20 cellular contexts compared by ENCODE assay signal in the genomic region with DNA sequence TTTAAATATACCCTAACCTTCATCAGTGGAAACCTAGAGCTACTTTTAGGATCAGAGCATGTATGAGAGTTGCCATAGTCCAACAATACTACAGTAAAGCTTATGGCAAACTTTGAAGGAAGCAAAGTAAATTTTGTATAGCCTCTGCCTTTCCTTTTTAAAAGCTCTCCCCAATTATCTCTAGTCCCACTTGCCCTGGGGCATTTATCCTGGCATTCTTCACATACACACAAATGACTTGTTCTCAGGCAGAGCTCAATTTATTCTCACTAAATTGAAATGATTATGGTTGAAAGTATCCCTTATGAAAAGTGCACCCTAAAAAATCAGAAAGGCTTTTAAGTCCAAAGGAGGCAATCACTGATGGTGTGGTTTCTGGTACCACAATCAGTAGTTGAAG.
DNase-seq lines count a peak whose midpoint lies in the region; ATAC-seq and TF ChIP-seq lines count a peak whose summit lies in the region.
"Had no signal": no experiment of that assay in that cellular context is flagged by ENCODE, and none has a peak within 500 bp of the region (broad histone marks: within the 10 kb centered on the region; RNA-seq: fewer than 3 reads in every experiment).

No MANE protein-coding gene starts in this region.

- no peak for TF ChIP-seq EP300 in esophagus muscularis mucosa (IDR thresholded peaks at IDR 0.05)

- H3K4me1 ChIP-seq in trophoblast cell (ENCODE audit: control insufficient read depth in 1 of 2, insufficient read depth in 2 of 2, low read length in 2 of 2), result peaks cover 3 to 5% of the 10 kb centered on the region in 2 experiments
- H3K4me1 ChIP-seq in esophagus muscularis mucosa, result no peaks in the 10 kb centered on the region
- H3K4me1 ChIP-seq in psoas muscle, result no peaks in the 10 kb centered on the region
- H3K4me1 ChIP-seq: A549, BLaER1 had no signal

- TF ChIP-seq CTCF in esophagus muscularis mucosa (IDR thresholded peaks at IDR 0.05) (no peak), psoas muscle (IDR thresholded peaks at IDR 0.05) (no peak)

- no peak overlapping the region for H2AFZ ChIP-seq in trophoblast cell (ENCODE audit: insufficient read depth, low read length, poor library complexity)
- H2AFZ ChIP-seq: GM23248 had no signal

- H3K27me3 ChIP-seq in trophoblast cell (ENCODE audit: insufficient read depth, low read length) (no peaks in the 10 kb centered on the region), esophagus muscularis mucosa (no peaks in the 10 kb centered on the region), MG63 (no peaks in the 10 kb centered on the region), psoas muscle (ENCODE audit: insufficient read depth in 3 of 3, low read length in 2 of 3) (no peaks in the 10 kb centered on the region)
- H3K27me3 ChIP-seq: BLaER1 had no signal

- H2BK120ac ChIP-seq in trophoblast cell (ENCODE audit: insufficient read depth, low read length, poor library complexity), result no peak overlapping the region

- intact Hi-C loops in esophagus muscularis mucosa (cut with DNase I) (no loop called here), psoas muscle (cut with DNase I) (no loop called here)

- no peaks in the 10 kb centered on the region for H3K79me2 ChIP-seq in trophoblast cell (ENCODE audit: control insufficient read depth, insufficient read depth, low read length, poor library complexity)

- H4K8ac ChIP-seq in trophoblast cell (ENCODE audit: low read depth, low read length), result no peak overlapping the region

- H3K9ac ChIP-seq in trophoblast cell (ENCODE audit: low read length), result no peak overlapping the region
- H3K9ac ChIP-seq: BLaER1, GM23248 had no signal

- DNase-seq in EL, result peak; percentile 12
- peak; percentile 26 for DNase-seq in M059J (ENCODE audit: low read depth)
- peak; percentile 14 for DNase-seq in foreskin melanocyte
- peak; percentile 43 to 67 for DNase-seq in trophoblast cell
- no peak for DNase-seq in esophagus muscularis mucosa (ENCODE audit: extremely low spot score)
- DNase-seq in MG63, result no peak
- DNase-seq in psoas muscle, result no peak
- DNase-seq: AML-193; CD4-positive, alpha-beta memory T cell; DMS153; DMS79; GM23248; H7; HFFc6 had no signal

- H3K4me3 ChIP-seq in trophoblast cell (ENCODE audit: low read depth, low read length) (no peak overlapping the region), esophagus muscularis mucosa (no peak overlapping the region), MG63 (no peak overlapping the region), psoas muscle (no peak overlapping the region)
- H3K4me3 ChIP-seq: A549, BLaER1, GM12878, GM23248 had no signal

- no peak overlapping the region for H2AK5ac ChIP-seq in trophoblast cell (ENCODE audit: low read length)

- peak overlapping the region; percentile 33 for H3K4me2 ChIP-seq in trophoblast cell (ENCODE audit: low read length)
- H3K4me2 ChIP-seq: A549, BLaER1 had no signal

- H3K9me3 ChIP-seq in trophoblast cell (ENCODE audit: insufficient read depth, low read depth, low read length) (no peaks in the 10 kb centered on the region), esophagus muscularis mucosa (no peaks in the 10 kb centered on the region), MG63 (no peaks in the 10 kb centered on the region), psoas muscle (no peaks in the 10 kb centered on the region)
- H3K9me3 ChIP-seq: A549, BLaER1 had no signal

- no peak overlapping the region for H4K91ac ChIP-seq in trophoblast cell (ENCODE audit: low read depth, low read length)

- H3K27ac ChIP-seq in trophoblast cell (ENCODE audit: low read depth, low read length) (peak overlapping the region; percentile 47), esophagus muscularis mucosa (replicated peaks in 1 of 4) (no peak overlapping the region), psoas muscle (no peak overlapping the region)
- H3K27ac ChIP-seq: 22Rv1, A549, BLaER1, GM23248 had no signal

- no peak overlapping the region for H3K18ac ChIP-seq in trophoblast cell (ENCODE audit: low read length)

- no peak overlapping the region for H3K23ac ChIP-seq in trophoblast cell (ENCODE audit: low read length)

- H3K14ac ChIP-seq in trophoblast cell (ENCODE audit: low read length), result no peak overlapping the region

- H3K36me3 ChIP-seq in trophoblast cell (ENCODE audit: control insufficient read depth in 1 of 2, insufficient read depth in 2 of 2, low read length in 2 of 2) (no peaks in the 10 kb centered on the region), esophagus muscularis mucosa (no peaks in the 10 kb centered on the region), MG63 (no peaks in the 10 kb centered on the region), psoas muscle (ENCODE audit: insufficient read depth in 1 of 2, low read depth in 1 of 2) (no peaks in the 10 kb centered on the region)
- H3K36me3 ChIP-seq: BLaER1 had no signal

- ATAC-seq in psoas muscle, result no peak
- no peak for ATAC-seq in GM18511 (IDR thresholded peaks at IDR 0.05; ENCODE audit: unreplicated experiment)
- ATAC-seq: A549, GM12878, HCT116 had no signal

- H3K4ac ChIP-seq in trophoblast cell (ENCODE audit: low read depth, low read length), result no peak overlapping the region

- no peak overlapping the region for H2BK5ac ChIP-seq in trophoblast cell (ENCODE audit: low read depth, low read length, poor library complexity)

- H4K12ac ChIP-seq in trophoblast cell (ENCODE audit: low read depth, low read length), result no peak overlapping the region

- TF ChIP-seq POLR2A in esophagus muscularis mucosa (IDR thresholded peaks at IDR 0.05; ENCODE audit: low read depth), result no peak

- H2BK12ac ChIP-seq in trophoblast cell (ENCODE audit: low read length), result no peak overlapping the region

- H3K79me1 ChIP-seq in trophoblast cell (ENCODE audit: low read length), result peaks cover 3% of the 10 kb centered on the region

Comparison
In these comparisons a context has a peak if more than half of its experiments do, and no peak if none do; other contexts are left out.
1. DNase-seq: peak in EL (single experiment), M059J (single experiment), foreskin melanocyte (single experiment) and trophoblast cell (2 of 2); none in esophagus muscularis mucosa (single experiment), MG63 (single experiment) and psoas muscle (0 of 2).